ENCODE assay signal across 8 cellular contexts in the genomic region with DNA sequence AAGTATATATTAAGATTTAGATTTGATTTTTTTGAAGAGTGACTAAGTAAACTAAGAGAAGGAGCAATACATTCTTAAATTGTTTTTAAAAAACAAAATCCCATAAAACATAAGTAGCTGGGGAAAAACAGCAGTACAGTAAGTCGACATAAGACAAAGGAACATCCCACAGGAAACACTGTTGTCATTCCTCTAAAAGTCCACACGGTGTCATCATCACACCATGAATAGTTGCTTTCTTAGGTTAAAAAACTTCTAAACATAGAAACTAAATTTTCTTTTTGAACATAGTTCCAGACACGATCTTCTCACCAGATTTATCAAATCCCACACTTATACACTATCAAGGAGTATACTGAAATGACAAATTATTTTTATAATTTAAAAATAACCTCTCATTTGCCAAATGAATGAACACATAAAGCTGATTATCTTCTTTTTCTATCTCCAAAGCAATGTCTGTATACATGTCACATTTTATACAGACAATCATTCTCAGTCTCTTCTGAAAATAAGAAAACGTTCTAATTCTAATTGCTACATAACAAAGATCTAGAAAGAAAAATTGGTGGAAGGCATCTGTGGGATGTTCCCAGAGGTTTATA. TPM values are rescaled to one million over a fixed set of nuclear protein-coding genes. Genes with fewer than 3 reads are reported as not detected.
DNase-seq lines count a peak whose midpoint lies in the region; ATAC-seq, FAIRE-seq and TF ChIP-seq lines count a peak whose summit lies in the region.

No MANE protein-coding gene starts in this region.

- 2 to 4% methylated on average over 4 of the region's 4 CpGs for WGBS in pancreas, 2 donors

- no peaks in the 10 kb centered on the region for H3K36me3 ChIP-seq in pancreas

- TF ChIP-seq CTCF in foreskin keratinocyte (conservative IDR thresholded peaks at IDR 0.05) (peak; percentile 84), pancreas (IDR thresholded peaks at IDR 0.05) (peak; percentile 41 to 60 (median 50))

- H3K9me3 ChIP-seq in pancreas, result no peaks in the 10 kb centered on the region

- ATAC-seq in GM18867 (IDR thresholded peaks at IDR 0.05; ENCODE audit: unreplicated experiment) (peak; percentile 66), HG03095 (IDR thresholded peaks at IDR 0.05; ENCODE audit: unreplicated experiment) (peak; percentile 67), foreskin keratinocyte (peak; percentile 72), pancreas (peak in 3 of 4 donors; percentile 87 to 93 (median 91))

- no peaks in the 10 kb centered on the region for H3K4me1 ChIP-seq in foreskin keratinocyte
- no peaks in the 10 kb centered on the region for H3K4me1 ChIP-seq in pancreas

- intact Hi-C loops in pancreas (cut with DNase I), result loop anchor here in 2 of 3 donors (10.0 kb wide), 1 partner anchor 124 kb away; no protein-coding TSS in a partner anchor

- no peak overlapping the region for H3K27ac ChIP-seq in foreskin keratinocyte
- H3K27ac ChIP-seq in pancreas, result no peak overlapping the region

- no peaks in the 10 kb centered on the region for H3K27me3 ChIP-seq in foreskin keratinocyte
- no peaks in the 10 kb centered on the region for H3K27me3 ChIP-seq in pancreas

- peak; percentile 79 for DNase-seq in Ammon's horn (ENCODE audit: low spot score)
- peak; percentile 8 to 58 for DNase-seq in NCI-H2081 (lab: John Stamatoyannopoulos, UW)
- DNase-seq in foreskin keratinocyte, result peak in 1 of 2 donors; percentile 47
- no peak for DNase-seq in pancreas
- DNase-seq in activated CD4-positive, CD25-positive, alpha-beta regulatory T cell (lab: John Stamatoyannopoulos, UW), result no peak

- no peak overlapping the region for H3K4me3 ChIP-seq in pancreas

- FAIRE-seq in TTC549 (lab: Jason Lieb, UNC) (peak; percentile 97), pancreas (lab: Jason Lieb, UNC) (peak; percentile 98)

RNA-seq across cellular contexts. Expression of a gene that starts 15.8 kb away (rescaled TPM):
- total RNA-seq in foreskin keratinocyte (30.8 and 31.1 TPM in 2 replicates), pancreas (10 to 100 TPM in 2 of 6 donors, 1 to 10 TPM in 4; 6.1 to 19.5 (median 9.3) TPM)
- polyA plus RNA-seq in foreskin keratinocyte (16.7 and 18.7 TPM in 2 replicates), pancreas (10 to 100 TPM; 31.5 to 36.4 TPM)

RNA-seq across cellular contexts. Expression of a gene that starts 43.6 kb away (rescaled TPM):
- total RNA-seq in foreskin keratinocyte (118 and 162 TPM in 2 replicates), pancreas (under 1 TPM in 2 of 6 donors, not detected in 4; 0.06 to 0.12 TPM)
- polyA plus RNA-seq in foreskin keratinocyte (46.6 and 55.4 TPM in 2 replicates), pancreas (not detected)

Comparison
In these comparisons a context has a peak if more than half of its experiments do, and no peak if none do; other contexts are left out.
1. DNase-seq: peak in Ammon's horn (single experiment) and NCI-H2081 (2 of 2); none in pancreas (0 of 6) and activated CD4-positive, CD25-positive, alpha-beta regulatory T cell (0 of 4).
2. RNA of a gene that starts 43.6 kb away (total RNA-seq): 118 to 162 TPM in foreskin keratinocyte; 0.06 to 0.12 TPM in pancreas; every median in the first group is over 10 times any median in the second.
3. Peak in every context shown above with its lines, with median percentiles within 50 percentile points of each other: ATAC-seq.